In the genomic region with DNA sequence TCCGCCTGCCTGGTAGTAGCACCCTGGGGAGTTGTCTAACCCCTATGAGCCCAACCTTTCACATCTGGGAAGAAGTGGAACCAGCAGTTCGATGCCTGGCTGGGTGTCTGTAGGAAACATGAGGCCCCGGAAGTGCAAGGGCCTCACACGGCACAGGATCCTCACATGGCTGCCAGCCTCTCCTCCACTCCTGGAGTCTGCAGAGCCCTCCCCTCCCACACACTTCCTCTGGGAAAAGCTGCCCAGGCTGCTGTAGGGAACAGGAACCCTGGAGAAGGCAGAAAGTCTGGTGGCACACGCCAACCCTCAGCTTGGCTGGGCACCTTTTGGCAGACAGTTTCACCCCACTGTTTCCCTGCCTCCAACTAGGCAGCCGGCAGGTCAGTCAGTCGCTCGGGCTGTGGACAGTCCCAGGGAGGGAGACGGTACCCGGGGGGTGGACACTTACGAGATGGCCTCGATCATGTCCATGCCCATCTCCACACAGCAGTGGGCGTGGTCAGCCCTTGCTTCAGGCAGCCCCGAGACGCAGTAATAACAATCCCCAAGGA, we compare ENCODE assay signal across 16 cellular contexts.
DNase-seq lines count a peak whose midpoint lies in the region; ATAC-seq, FAIRE-seq and TF ChIP-seq lines count a peak whose summit lies in the region.
"Had no signal": no experiment of that assay in that cellular context is flagged by ENCODE, and none has a peak within 500 bp of the region (broad histone marks: within the 10 kb centered on the region; RNA-seq: fewer than 3 reads in every experiment).

No MANE protein-coding gene starts in this region.

- H4K8ac ChIP-seq in H1 (ENCODE audit: extremely low read depth, insufficient read depth, low read length) = no peak overlapping the region

- no peak overlapping the region for H2AFZ ChIP-seq in H1 (ENCODE audit: low read length)

- TF ChIP-seq RAD21 in H1 (IDR thresholded peaks at IDR 0.05 in 1 of 2, conservative IDR thresholded peaks at IDR 0.05 in 1 of 2; ENCODE audit: low read depth in 2 of 2, low read length in 2 of 2) (no peak), liver (IDR thresholded peaks at IDR 0.05) (no peak)

- no peaks in the 10 kb centered on the region for H3K36me3 ChIP-seq in H1 (ENCODE audit: control insufficient read depth in 2 of 4, insufficient read depth in 4 of 4, low read length in 3 of 4)
- no peaks in the 10 kb centered on the region for H3K36me3 ChIP-seq in liver (ENCODE audit: control insufficient read depth in 4 of 4, insufficient read depth in 3 of 4, low read depth in 1 of 4, low read length in 3 of 4)
- no peaks in the 10 kb centered on the region for H3K36me3 ChIP-seq in spleen

- H3K4me2 ChIP-seq in H1 (ENCODE audit: insufficient read depth in 1 of 2, low read depth in 2 of 2, low read length in 2 of 2) = no peak overlapping the region

- POLR2A ChIA-PET in H1 (lab: Charles Lee; ENCODE audit: partially characterized antibody) = no interaction called here

- H2AK5ac ChIP-seq in H1 (ENCODE audit: low read depth, low read length) = no peak overlapping the region

- no peak overlapping the region for H3K9ac ChIP-seq in H1 (replicated peaks in 1 of 4; ENCODE audit: extremely low read depth in 1 of 4, low read depth in 3 of 4, low read length in 3 of 4)
- no peak overlapping the region for H3K9ac ChIP-seq in liver (ENCODE audit: low read depth in 1 of 2, low read length in 2 of 2)

- no peak overlapping the region for H3K27ac ChIP-seq in H1 (ENCODE audit: low read depth, low read length)
- H3K27ac ChIP-seq in liver (ENCODE audit: low read depth in 1 of 2, low read length in 2 of 2) = peak overlapping the region in 1 of 2 donors; percentile 43
- peak overlapping the region in 5 of 8 donors; percentile 47 to 76 (median 60) for H3K27ac ChIP-seq in spleen

- no peak overlapping the region for H2BK5ac ChIP-seq in H1 (ENCODE audit: low read depth, low read length)

- DNase-seq in CD14-positive monocyte (ENCODE audit: low spot score) = peak; percentile 22
- DNase-seq in H1 (ENCODE audit: low read depth in 1 of 2, low spot score in 2 of 2) = no peak
- peak; percentile 63 for DNase-seq in spleen
- no peak for DNase-seq in HCEC 1CT
- no peak for DNase-seq in NCI-H2107 (lab: John Stamatoyannopoulos, UW)
- DNase-seq: activated CD8-positive, alpha-beta T cell treated with anti-CD3 and anti-CD28 coated beads, Interleukin-2, amount 10 ng/mL, durations not matched to agents 7 days and 5 days; Calu3; NCI-H1092 had no signal

- H2BK120ac ChIP-seq in H1 (replicated peaks; ENCODE audit: low read depth, low read length) = no peak overlapping the region

- no peak overlapping the region for H3K4me3 Mint-ChIP-seq in CD14-positive monocyte
- H3K4me3 Mint-ChIP-seq: activated CD8-positive, alpha-beta T cell treated with anti-CD3 and anti-CD28 coated beads, Interleukin-2, amount 10 ng/mL, durations not matched to agents 7 days and 5 days; activated T-helper 17 cell treated with anti-CD3 and anti-CD28 coated beads, Interleukin-2, amount 50 U/mL, for 72 hours; dendritic cell treated with granulocyte-macrophage colony-stimulating factor and Interleukin-4, amounts not matched to agents 40 ng/mL and 50 ng/mL, for 4 days had no signal

- no peaks in the 10 kb centered on the region for H3K79me1 ChIP-seq in H1 (ENCODE audit: low read depth, low read length)

- H4K20me1 ChIP-seq in H1 (replicated peaks in 1 of 2; ENCODE audit: control insufficient read depth in 1 of 2, insufficient read depth in 2 of 2, low read length in 2 of 2) = peaks cover 0 to 3% of the 10 kb centered on the region in 2 experiments

- TF ChIP-seq CTCF in CD14-positive monocyte (IDR thresholded peaks at IDR 0.05) = no peak
- no peak for TF ChIP-seq CTCF in H1 (IDR thresholded peaks at IDR 0.05; ENCODE audit: control extremely low read depth in 1 of 3, insufficient read depth in 1 of 3, low read depth in 1 of 3, low read length in 3 of 3)
- TF ChIP-seq CTCF in liver (IDR thresholded peaks at IDR 0.05; ENCODE audit: low read depth, low read length, missing input control) = no peak
- TF ChIP-seq CTCF in spleen (IDR thresholded peaks at IDR 0.05 in 8 of 11, conservative IDR thresholded peaks at IDR 0.05 in 3 of 11) = no peak

- H2BK12ac ChIP-seq in H1 (ENCODE audit: low read depth, low read length) = 0 out of 2 replicates have a peak overlapping the region, but pooled peaks have one; percentile 17

- no peak for FAIRE-seq in H1 (lab: Jason Lieb, UNC)
- FAIRE-seq: K562 had no signal

- no peak overlapping the region for H3K4me3 ChIP-seq in H1 (ENCODE audit: extremely low read depth in 1 of 4, insufficient read depth in 2 of 4, low read depth in 3 of 4, low read length in 4 of 4)
- no peak overlapping the region for H3K4me3 ChIP-seq in liver (ENCODE audit: low read depth in 1 of 3, low read length in 3 of 3)
- no peak overlapping the region for H3K4me3 ChIP-seq in spleen
- H3K4me3 ChIP-seq: K562, lung had no signal

- H3K56ac ChIP-seq in H1 (replicated peaks; ENCODE audit: insufficient read length, low read depth, low read length) = no peak overlapping the region

- H3K4me1 ChIP-seq in H1 (replicated peaks in 1 of 4; ENCODE audit: control insufficient read depth in 3 of 4, insufficient read depth in 4 of 4, low read length in 3 of 4) (peaks cover 0 to 5% (median 1%) of the 10 kb centered on the region in 4 experiments; a peak in 3 of 7 replicates), liver (ENCODE audit: control insufficient read depth in 4 of 4, insufficient read depth in 4 of 4, low read length in 3 of 4) (peaks cover 0 to 21% (median 20%) of the 10 kb centered on the region in 4 donors), spleen (peaks cover 0 to 36% (median 16%) of the 10 kb centered on the region in 6 donors)

- no peak overlapping the region for H2BK20ac ChIP-seq in H1 (ENCODE audit: low read length)

- peaks cover 6 to 7% (median 7%) of the 10 kb centered on the region in 3 donors for H3K27me3 Mint-ChIP-seq in CD14-positive monocyte (ENCODE audit: low read depth in 3 of 3)

- CTCF ChIA-PET in H1 (lab: Charles Lee; ENCODE audit: partially characterized antibody) = interaction anchor here (0.6 to 22.2 kb wide), 29 partner anchors 8 to 231 kb away, joined by 3 to 245 read pairs (median 7); a partner anchor contains a TSS

- intact Hi-C loops in CD14-positive monocyte (cut with micrococcal nuclease) = no loop called here
- intact Hi-C loops in spleen (cut with DNase I; ENCODE audit: low total_unique reads) = no loop called here

- H3K79me2 ChIP-seq in H1 (ENCODE audit: control insufficient read depth in 1 of 2, insufficient read depth in 2 of 2, low read length in 2 of 2) = no peaks in the 10 kb centered on the region

- no peaks in the 10 kb centered on the region for H3K9me3 Mint-ChIP-seq in CD14-positive monocyte
- H3K9me3 Mint-ChIP-seq: activated T-helper 17 cell treated with anti-CD3 and anti-CD28 coated beads, Interleukin-2, amount 50 U/mL, for 72 hours; dendritic cell treated with granulocyte-macrophage colony-stimulating factor and Interleukin-4, amounts not matched to agents 40 ng/mL and 50 ng/mL, for 4 days had no signal

- no peak overlapping the region for H3K23ac ChIP-seq in H1 (ENCODE audit: insufficient read length)

- H3K9me3 ChIP-seq in H1 (ENCODE audit: insufficient read depth in 2 of 2, low read depth in 1 of 2, low read length in 1 of 2) = no peaks in the 10 kb centered on the region
- H3K9me3 ChIP-seq in liver (ENCODE audit: control insufficient read depth in 4 of 4, low read length in 3 of 4) = no peaks in the 10 kb centered on the region
- no peaks in the 10 kb centered on the region for H3K9me3 ChIP-seq in spleen

- TF ChIP-seq POLR2A in H1 (IDR thresholded peaks at IDR 0.05; ENCODE audit: control extremely low read depth in 1 of 2, low read depth in 2 of 2, low read length in 2 of 2) = no peak
- TF ChIP-seq POLR2A in spleen (IDR thresholded peaks at IDR 0.05) = no peak

- no peaks in the 10 kb centered on the region for H3K36me3 Mint-ChIP-seq in CD14-positive monocyte

- WGBS in H1 (ENCODE audit: extremely low coverage in 1 of 2, insufficient coverage in 1 of 2, insufficient read length in 1 of 2, insufficient replicate concordance in 2 of 2, low coverage in 1 of 2, low lambda C conversion rate in 2 of 2, missing lambda C conversion rate in 1 of 2), 2 experiments = 93% methylated on average over 15 of the region's 15 CpGs; no CpG with 5 or more reads in 1 of the 2 experiments
- WGBS in liver = 89% methylated on average over 15 of the region's 15 CpGs
- WGBS in spleen, 5 donors = 67 to 78% (median 73%) methylated on average over 13 to 15 of the region's 15 CpGs

- H3K14ac ChIP-seq in H1 (ENCODE audit: insufficient read length) = no peak overlapping the region

- H3K23me2 ChIP-seq in H1 (ENCODE audit: low read depth, low read length) = no peaks in the 10 kb centered on the region

- H4K91ac ChIP-seq in H1 (replicated peaks; ENCODE audit: insufficient read length, low read length) = no peak overlapping the region

- TF ChIP-seq EP300 in H1 (IDR thresholded peaks at IDR 0.05; ENCODE audit: borderline replicate concordance in 1 of 2, low read depth in 2 of 2, low read length in 2 of 2) = no peak

- H3K18ac ChIP-seq in H1 (ENCODE audit: extremely low read depth, low read length) = no peak overlapping the region

- ATAC-seq in GM18868 (IDR thresholded peaks at IDR 0.05; ENCODE audit: unreplicated experiment) (no peak), HG02610 (IDR thresholded peaks at IDR 0.05; ENCODE audit: unreplicated experiment) (no peak)
- ATAC-seq: activated CD8-positive, alpha-beta T cell treated with anti-CD3 and anti-CD28 coated beads, Interleukin-2, amount 10 ng/mL, durations not matched to agents 7 days and 5 days; activated T-helper 17 cell treated with anti-CD3 and anti-CD28 coated beads, Interleukin-2, amount 50 U/mL, for 72 hours; K562; SK-N-SH treated with all-trans-retinoic acid at 6 μM for 48 hours had no signal

- H3K4me1 Mint-ChIP-seq in CD14-positive monocyte = no peaks in the 10 kb centered on the region
- H3K4me1 Mint-ChIP-seq: activated T-helper 17 cell treated with anti-CD3 and anti-CD28 coated beads, Interleukin-2, amount 50 U/mL, for 72 hours had no signal

- H4K5ac ChIP-seq in H1 (ENCODE audit: insufficient read length, low read depth, low read length) = no peak overlapping the region

- no peak overlapping the region for H2BK15ac ChIP-seq in H1 (ENCODE audit: low read length)

- H3K27ac Mint-ChIP-seq in CD14-positive monocyte = no peak overlapping the region
- H3K27ac Mint-ChIP-seq: activated CD8-positive, alpha-beta T cell treated with anti-CD3 and anti-CD28 coated beads, Interleukin-2, amount 10 ng/mL, durations not matched to agents 7 days and 5 days; activated T-helper 17 cell treated with anti-CD3 and anti-CD28 coated beads, Interleukin-2, amount 50 U/mL, for 72 hours; dendritic cell treated with granulocyte-macrophage colony-stimulating factor and Interleukin-4, amounts not matched to agents 40 ng/mL and 50 ng/mL, for 4 days had no signal

- H3K27me3 ChIP-seq in H1 (replicated peaks in 1 of 4; ENCODE audit: control insufficient read depth in 3 of 4, extremely low read depth in 1 of 4, insufficient read depth in 3 of 4, low read length in 3 of 4) (no peaks in the 10 kb centered on the region), liver (ENCODE audit: control insufficient read depth in 4 of 4, insufficient read depth in 4 of 4, low read length in 3 of 4) (no peaks in the 10 kb centered on the region), spleen (replicated peaks in 1 of 7) (peaks cover 0 to 10% (median 0%) of the 10 kb centered on the region in 7 donors)

- H3K4ac ChIP-seq in H1 (replicated peaks; ENCODE audit: insufficient read length, low read depth, low read length) = no peak overlapping the region

Comparison
In these comparisons a context has a peak if more than half of its experiments do, and no peak if none do; other contexts are left out.
1. DNase-seq: peak in CD14-positive monocyte (single experiment) and spleen (single experiment); none in H1 (0 of 2), HCEC 1CT (single experiment) and NCI-H2107 (single experiment).